24 cellular contexts compared by ENCODE assay signal in genomic region chr1:53406551-53407235, GRCh38. TPM values are rescaled to one million over a fixed set of nuclear protein-coding genes. Genes with fewer than 3 reads are reported as not detected.
"Had no signal": no experiment of that assay in that cellular context is flagged by ENCODE, and none has a peak within 500 bp of the region (broad histone marks: within the 10 kb centered on the region; RNA-seq: fewer than 3 reads in every experiment).

No MANE protein-coding gene starts in this region.

- H3K27me3 Mint-ChIP-seq: activated CD8-positive, alpha-beta memory T cell treated with anti-CD3 and anti-CD28 coated beads, Interleukin-2, amount 10 ng/mL, durations not matched to agents 7 days and 5 days; activated naive CD8-positive, alpha-beta T cell had no signal

- H3K4me2 ChIP-seq: hepatocyte had no signal

- H3K9me3 ChIP-seq: lower lobe of right lung, stomach had no signal

- H3K79me2 ChIP-seq: hepatocyte had no signal

- ATAC-seq: activated CD8-positive, alpha-beta memory T cell treated with anti-CD3 and anti-CD28 coated beads, Interleukin-2, amount 10 ng/mL, durations not matched to agents 7 days and 5 days; foreskin keratinocyte; left colon; lower lobe of right lung had no signal

- H3K36me3 ChIP-seq: cardiac muscle cell, lower lobe of right lung, stomach had no signal

- H3K4me3 Mint-ChIP-seq: activated CD4-positive, alpha-beta memory T cell treated with anti-CD3 and anti-CD28 coated beads, Interleukin-2, amount 10 ng/mL, durations not matched to agents 7 days and 5 days; activated CD8-positive, alpha-beta memory T cell treated with anti-CD3 and anti-CD28 coated beads, Interleukin-2, amount 10 ng/mL, durations not matched to agents 7 days and 5 days; activated naive CD8-positive, alpha-beta T cell; neural crest cell had no signal

- H2AFZ ChIP-seq: hepatocyte had no signal

- H3K27ac ChIP-seq: cardiac muscle cell, foreskin keratinocyte, hepatocyte, lower lobe of right lung, stomach had no signal

- H3K9me3 Mint-ChIP-seq: activated CD4-positive, alpha-beta memory T cell treated with anti-CD3 and anti-CD28 coated beads, Interleukin-2, amount 10 ng/mL, durations not matched to agents 7 days and 5 days; neural crest cell had no signal

- H3K27ac Mint-ChIP-seq: activated CD4-positive, alpha-beta memory T cell treated with anti-CD3 and anti-CD28 coated beads, Interleukin-2, amount 10 ng/mL, durations not matched to agents 7 days and 5 days; activated CD8-positive, alpha-beta memory T cell treated with anti-CD3 and anti-CD28 coated beads, Interleukin-2, amount 10 ng/mL, durations not matched to agents 7 days and 5 days; activated naive CD8-positive, alpha-beta T cell; progenitor cell of endocrine pancreas had no signal

- DNase-seq: activated CD4-positive, alpha-beta T cell treated with anti-CD3 and anti-CD28 coated beads for 4 hours; activated CD8-positive, alpha-beta memory T cell treated with anti-CD3 and anti-CD28 coated beads, Interleukin-2, amount 10 ng/mL, durations not matched to agents 7 days and 5 days; activated gamma-delta T cell treated with Interleukin-2 at 50 U/mL for 16 hours; activated T-cell treated with anti-CD3 and anti-CD28 coated beads, Interleukin-2, amount 50 U/mL, for 1 hour; foreskin keratinocyte; left colon; lower lobe of right lung; midbrain; stimulated activated CD4-positive, alpha-beta T cell treated with anti-CD3 and anti-CD28 coated beads, Interleukin-12 subunit alpha, Interleukin-12 subunit beta, amount 100 ng/mL, for 4 hours; stimulated activated CD4-positive, alpha-beta T cell treated with anti-CD3 and anti-CD28 coated beads, Interleukin-2, amount 100 ng/mL, for 24 hours; stomach; trophoblast cell had no signal

- H3K27me3 ChIP-seq: hepatocyte had no signal

- H3K4me1 ChIP-seq: foreskin keratinocyte, lower lobe of right lung, stomach had no signal

- H3K36me3 Mint-ChIP-seq: activated CD8-positive, alpha-beta memory T cell treated with anti-CD3 and anti-CD28 coated beads, Interleukin-2, amount 10 ng/mL, durations not matched to agents 7 days and 5 days; activated naive CD8-positive, alpha-beta T cell had no signal

- H3K4me3 ChIP-seq: cardiac muscle cell, hepatocyte, lower lobe of right lung, stomach had no signal

RNA-seq across cellular contexts. Expression of gene DMRTB1, which starts 52.5 kb away (rescaled TPM):
- total RNA-seq: activated CD4-positive, alpha-beta memory T cell treated with anti-CD3 and anti-CD28 coated beads, Interleukin-2, amount 10 ng/mL, durations not matched to agents 7 days and 5 days; activated CD8-positive, alpha-beta memory T cell treated with anti-CD3 and anti-CD28 coated beads, Interleukin-2, amount 10 ng/mL, durations not matched to agents 7 days and 5 days; cardiac muscle cell; dermis microvascular lymphatic vessel endothelial cell; epithelial cell of proximal tubule; fibroblast of lung; foreskin keratinocyte; hepatocyte; left colon; lower lobe of right lung; neural crest cell; omental fat pad; progenitor cell of endocrine pancreas; stomach; T-helper 2 cell treated with Interferon-gamma antibody and Interleukin-4, amounts not matched to agents 100 ng/mL and 5 ng/mL, for 36 hours; temporal lobe had no signal
- polyA plus RNA-seq: cardiac muscle cell, fibroblast of lung, foreskin keratinocyte, hepatocyte, stomach had no signal
